In genomic region chr1:37850352-37850955, GRCh38 we compare ENCODE assay signal across 17 cellular contexts. TPM values are rescaled to one million over a fixed set of nuclear protein-coding genes. Genes with fewer than 3 reads are reported as not detected.
A peak's percentile ranks its signal among the peaks of the same experiment; 100 is the strongest.
DNase-seq lines count a peak whose midpoint lies in the region; ATAC-seq lines count a peak whose summit lies in the region.
"Had no signal": no experiment of that assay in that cellular context is flagged by ENCODE, and none has a peak within 500 bp of the region (broad histone marks: within the 10 kb centered on the region; RNA-seq: fewer than 3 reads in every experiment).

No MANE protein-coding gene starts in this region.

- peaks cover 39% of the 10 kb centered on the region for H3K4me1 ChIP-seq in ACC112 (ENCODE audit: control insufficient read depth, insufficient read depth, low read length, unreplicated experiment)

- CTCF ChIA-PET in activated CD4-positive, alpha-beta T cell treated with anti-CD3 and anti-CD28 coated beads, Interleukin-2, amount 10 ng/mL, durations not matched to agents 7 days and 5 days (lab: Charles Lee), result interaction anchor here (0.8 to 2.0 kb wide), 5 partner anchors 9 to 168 kb away, joined by 3 to 12 read pairs (median 5); partner anchors contain the start of gene MTF1

- no peaks in the 10 kb centered on the region for H3K27me3 ChIP-seq in ACC112 (ENCODE audit: insufficient read depth, low read length)

- peaks cover 45% of the 10 kb centered on the region for H3K4me1 Mint-ChIP-seq in activated CD4-positive, alpha-beta T cell treated with anti-CD3 and anti-CD28 coated beads, Interleukin-2, amount 10 ng/mL, durations not matched to agents 7 days and 5 days
- peaks cover 45% of the 10 kb centered on the region for H3K4me1 Mint-ChIP-seq in activated naive CD8-positive, alpha-beta T cell treated with anti-CD3 and anti-CD28 coated beads, Interleukin-2, amount 50 U/mL, for 24 hours

- H3K27ac Mint-ChIP-seq in activated CD4-positive, alpha-beta T cell treated with anti-CD3 and anti-CD28 coated beads, Interleukin-2, amount 10 ng/mL, durations not matched to agents 7 days and 5 days, result no peak overlapping the region
- H3K27ac Mint-ChIP-seq in activated naive CD8-positive, alpha-beta T cell treated with anti-CD3 and anti-CD28 coated beads, Interleukin-2, amount 50 U/mL, for 24 hours, result no peak overlapping the region
- H3K27ac Mint-ChIP-seq: nephron progenitor cell, type B pancreatic cell had no signal

- no peaks in the 10 kb centered on the region for H3K9me3 Mint-ChIP-seq in activated CD4-positive, alpha-beta T cell treated with anti-CD3 and anti-CD28 coated beads, Interleukin-2, amount 10 ng/mL, durations not matched to agents 7 days and 5 days
- no peaks in the 10 kb centered on the region for H3K9me3 Mint-ChIP-seq in activated naive CD8-positive, alpha-beta T cell treated with anti-CD3 and anti-CD28 coated beads, Interleukin-2, amount 50 U/mL, for 24 hours
- H3K9me3 Mint-ChIP-seq: nephron progenitor cell, type B pancreatic cell had no signal

- H3K36me3 ChIP-seq in ACC112 (ENCODE audit: insufficient read depth, low read length), result peaks cover 10% of the 10 kb centered on the region; the same call in 1 of the 2 replicates

- H3K27ac ChIP-seq in ACC112 (ENCODE audit: low read depth, low read length), result 0 out of 2 replicates have a peak overlapping the region, but pooled peaks have one; percentile 39

- no peak overlapping the region for H2AFZ ChIP-seq in ACC112 (ENCODE audit: low read length, unreplicated experiment)

- H3K4me3 ChIP-seq in ACC112 (ENCODE audit: low read depth, low read length), result no peak overlapping the region

- DNase-seq in LHCN-M2 (ENCODE audit: low read depth), result peak; percentile 50
- DNase-seq in amniotic epithelial cell (ENCODE audit: low read depth), result peak; percentile 81
- peak; percentile 34 for DNase-seq in kidney tubule cell (ENCODE audit: low spot score)
- no peak for DNase-seq in activated CD4-positive, alpha-beta T cell treated with anti-CD3 and anti-CD28 coated beads, Interleukin-2, amount 10 ng/mL, durations not matched to agents 7 days and 5 days
- DNase-seq in NCI-H748 (lab: John Stamatoyannopoulos, UW; ENCODE audit: unreplicated experiment), result no peak
- no peak for DNase-seq in activated naive CD8-positive, alpha-beta T cell treated with anti-CD3 and anti-CD28 coated beads, Interleukin-2, amount 50 U/mL, for 24 hours
- DNase-seq: activated CD4-positive, alpha-beta T cell treated with anti-CD3 and anti-CD28 coated beads for 48 hours; COR-L47; mesendoderm; NCI-H1092 treated with DMSO at 0.1 percent for 48 hours; NCI-H2107; NCI-H526; nephron progenitor cell; stimulated activated naive CD4-positive, alpha-beta T cell had no signal

- ATAC-seq in HG02885 (IDR thresholded peaks at IDR 0.05; ENCODE audit: poor library complexity, unreplicated experiment), result no peak
- no peak for ATAC-seq in activated naive CD8-positive, alpha-beta T cell treated with anti-CD3 and anti-CD28 coated beads, Interleukin-2, amount 50 U/mL, for 24 hours

- H3K27me3 Mint-ChIP-seq in activated CD4-positive, alpha-beta T cell treated with anti-CD3 and anti-CD28 coated beads, Interleukin-2, amount 10 ng/mL, durations not matched to agents 7 days and 5 days, result no peaks in the 10 kb centered on the region
- no peaks in the 10 kb centered on the region for H3K27me3 Mint-ChIP-seq in activated naive CD8-positive, alpha-beta T cell treated with anti-CD3 and anti-CD28 coated beads, Interleukin-2, amount 50 U/mL, for 24 hours
- H3K27me3 Mint-ChIP-seq: type B pancreatic cell had no signal

- peaks cover 63% of the 10 kb centered on the region for H3K79me2 ChIP-seq in ACC112 (ENCODE audit: control insufficient read depth, insufficient read depth, low read length, unreplicated experiment)

- peaks cover 39% of the 10 kb centered on the region for H3K36me3 Mint-ChIP-seq in activated CD4-positive, alpha-beta T cell treated with anti-CD3 and anti-CD28 coated beads, Interleukin-2, amount 10 ng/mL, durations not matched to agents 7 days and 5 days (ENCODE audit: low read depth)
- H3K36me3 Mint-ChIP-seq in activated naive CD8-positive, alpha-beta T cell treated with anti-CD3 and anti-CD28 coated beads, Interleukin-2, amount 50 U/mL, for 24 hours (ENCODE audit: low read depth), result peaks cover 30% of the 10 kb centered on the region

- H3K4me3 Mint-ChIP-seq in activated CD4-positive, alpha-beta T cell treated with anti-CD3 and anti-CD28 coated beads, Interleukin-2, amount 10 ng/mL, durations not matched to agents 7 days and 5 days, result no peak overlapping the region
- no peak overlapping the region for H3K4me3 Mint-ChIP-seq in activated naive CD8-positive, alpha-beta T cell treated with anti-CD3 and anti-CD28 coated beads, Interleukin-2, amount 50 U/mL, for 24 hours
- H3K4me3 Mint-ChIP-seq: nephron progenitor cell, type B pancreatic cell had no signal

- POLR2A ChIA-PET in activated CD4-positive, alpha-beta T cell treated with anti-CD3 and anti-CD28 coated beads, Interleukin-2, amount 10 ng/mL, durations not matched to agents 7 days and 5 days (lab: Charles Lee), result interaction anchor here (0.7 kb wide), 1 partner anchor 161 kb away, joined by 3 read pairs; no protein-coding TSS in a partner anchor

RNA-seq across cellular contexts. Expression of gene MTF1, which starts 8.9 kb away (rescaled TPM):
- 1.6 and 2.1 TPM in 2 replicates for total RNA-seq in LHCN-M2 (2014; rRNA removed)
- 3.2 TPM for polyA plus RNA-seq in LHCN-M2 (2012)
- total RNA-seq in activated CD4-positive, alpha-beta T cell treated with anti-CD3 and anti-CD28 coated beads, Interleukin-2, amount 10 ng/mL, durations not matched to agents 7 days and 5 days, result 10 to 100 TPM; 21.0 to 22.5 TPM

RNA-seq across cellular contexts. Expression of gene YRDC, which starts 42.4 kb away (rescaled TPM):
- total RNA-seq in LHCN-M2 (2014; rRNA removed), result 24.1 and 29.0 TPM in 2 replicates
- 12.3 TPM for polyA plus RNA-seq in LHCN-M2 (2012)
- 10 to 100 TPM; 12.0 to 13.8 TPM for total RNA-seq in activated CD4-positive, alpha-beta T cell treated with anti-CD3 and anti-CD28 coated beads, Interleukin-2, amount 10 ng/mL, durations not matched to agents 7 days and 5 days

RNA-seq across cellular contexts. Expression of gene C1orf122, which starts 42.9 kb away (rescaled TPM):
- total RNA-seq in LHCN-M2 (2014; rRNA removed), result 81.4 and 86.5 TPM in 2 replicates
- polyA plus RNA-seq in LHCN-M2 (2012), result 61.9 TPM
- total RNA-seq in activated CD4-positive, alpha-beta T cell treated with anti-CD3 and anti-CD28 coated beads, Interleukin-2, amount 10 ng/mL, durations not matched to agents 7 days and 5 days, result 10 to 100 TPM; 13.9 to 16.8 TPM

RNA-seq across cellular contexts. Expression of gene MANEAL, which starts 56.8 kb away (rescaled TPM):
- 2.5 and 2.9 TPM in 2 replicates for total RNA-seq in LHCN-M2 (2014; rRNA removed)
- 2.0 TPM for polyA plus RNA-seq in LHCN-M2 (2012)
- 1 to 10 TPM; 1.3 to 1.5 TPM for total RNA-seq in activated CD4-positive, alpha-beta T cell treated with anti-CD3 and anti-CD28 coated beads, Interleukin-2, amount 10 ng/mL, durations not matched to agents 7 days and 5 days

Comparison
In these comparisons a context has a peak if more than half of its experiments do, and no peak if none do; other contexts are left out.
1. DNase-seq: peak in LHCN-M2 (single experiment), amniotic epithelial cell (single experiment) and kidney tubule cell (single experiment); none in activated CD4-positive, alpha-beta T cell treated with anti-CD3 and anti-CD28 coated beads, Interleukin-2, amount 10 ng/mL, durations not matched to agents 7 days and 5 days (single experiment), NCI-H748 (single experiment) and activated naive CD8-positive, alpha-beta T cell treated with anti-CD3 and anti-CD28 coated beads, Interleukin-2, amount 50 U/mL, for 24 hours (single experiment).